8 cellular contexts compared by ENCODE assay signal in the genomic region with DNA sequence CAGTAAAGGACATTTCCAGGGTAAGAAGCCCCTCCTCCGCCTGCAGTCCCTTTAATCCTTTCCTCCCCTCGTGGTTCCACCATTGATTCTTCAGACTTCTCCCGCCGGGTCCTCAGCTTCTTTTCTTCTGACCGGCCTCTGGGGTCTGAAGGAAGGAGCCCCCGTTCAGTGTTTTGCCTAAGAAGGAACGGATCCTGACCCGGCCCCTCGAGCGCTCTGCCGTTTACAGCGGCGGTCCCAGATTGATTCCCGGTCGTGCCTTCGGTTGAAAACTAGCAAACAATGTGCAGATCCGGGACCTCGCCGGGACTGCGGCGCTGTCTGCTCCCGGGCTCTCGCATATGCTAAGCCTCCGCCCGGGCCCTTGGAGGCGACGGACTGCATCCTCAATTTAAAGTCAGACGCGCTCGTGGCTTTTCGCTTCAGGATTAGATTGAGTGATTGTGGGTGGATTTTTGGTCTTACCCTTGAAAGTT. TPM values are rescaled to one million over a fixed set of nuclear protein-coding genes. Genes with fewer than 3 reads are reported as not detected.
A peak's percentile ranks its signal among the peaks of the same experiment; 100 is the strongest.
DNase-seq lines count a peak whose midpoint lies in the region; ATAC-seq and TF ChIP-seq lines count a peak whose summit lies in the region.

No MANE protein-coding gene starts in this region.

- H3K27me3 Mint-ChIP-seq in activated naive CD4-positive, alpha-beta T cell treated with anti-CD3 and anti-CD28 coated beads, Interleukin-2, amount 50 U/mL, for 24 hours: no peaks in the 10 kb centered on the region

- H3K4me3 Mint-ChIP-seq in activated naive CD4-positive, alpha-beta T cell treated with anti-CD3 and anti-CD28 coated beads, Interleukin-2, amount 50 U/mL, for 24 hours: peak overlapping the region; percentile 96

- TF ChIP-seq CTCF in GM12875 (IDR thresholded peaks at IDR 0.05; ENCODE audit: borderline replicate concordance, insufficient read depth, low read depth, low read length): no peak
- no peak for TF ChIP-seq CTCF in RWPE2 (IDR thresholded peaks at IDR 0.05; ENCODE audit: poor library complexity, severe bottlenecking)
- no peak for TF ChIP-seq CTCF in thyroid gland (IDR thresholded peaks at IDR 0.05)

- ATAC-seq in RWPE2 (ENCODE audit: low read depth): peak; percentile 32; the same call in 2 of the 3 replicates
- no peak for ATAC-seq in GM19467 (IDR thresholded peaks at IDR 0.05; ENCODE audit: unreplicated experiment)

- H3K4me3 ChIP-seq in GM12875 (ENCODE audit: low read depth, low read length): peak overlapping the region; percentile 99
- H3K4me3 ChIP-seq in HUES6 (ENCODE audit: low read depth, low read length): peak overlapping the region; percentile 85
- peak overlapping the region; percentile 62 for H3K4me3 ChIP-seq in RWPE2 (ENCODE audit: severe bottlenecking)
- H3K4me3 ChIP-seq in thyroid gland (replicated peaks in 1 of 3): peak overlapping the region; percentile 24 to 80 (median 46)

- intact Hi-C loops in thyroid gland (cut with DNase I): no loop called here

- H3K27ac Mint-ChIP-seq in activated naive CD4-positive, alpha-beta T cell treated with anti-CD3 and anti-CD28 coated beads, Interleukin-2, amount 50 U/mL, for 24 hours: peak overlapping the region; percentile 93

- WGBS in thyroid gland, 2 donors: 0 to 1% methylated on average over 26 to 31 of the region's 31 CpGs

- H3K27ac ChIP-seq in HUES6 (ENCODE audit: low read depth, low read length) (peak overlapping the region; percentile 83), RWPE2 (ENCODE audit: poor library complexity, severe bottlenecking) (peak overlapping the region; percentile 90), thyroid gland (peak overlapping the region; percentile 63 to 96 (median 93))

- H3K4me1 Mint-ChIP-seq in activated naive CD4-positive, alpha-beta T cell treated with anti-CD3 and anti-CD28 coated beads, Interleukin-2, amount 50 U/mL, for 24 hours: peaks cover 58% of the 10 kb centered on the region

- peak overlapping the region; percentile 85 for H3K9ac ChIP-seq in HUES6 (ENCODE audit: low read length)

- TF ChIP-seq POLR2A in thyroid gland (IDR thresholded peaks at IDR 0.05): no peak

- H3K9me3 ChIP-seq in HUES6 (ENCODE audit: control insufficient read depth, insufficient read depth, low read depth, low read length) (0 out of 2 replicates have a peak, but pooled peaks cover 2% of the 10 kb centered on the region), RWPE2 (ENCODE audit: severe bottlenecking) (peaks cover 2% of the 10 kb centered on the region), thyroid gland (no peaks in the 10 kb centered on the region)

- H3K9me3 Mint-ChIP-seq in activated naive CD4-positive, alpha-beta T cell treated with anti-CD3 and anti-CD28 coated beads, Interleukin-2, amount 50 U/mL, for 24 hours: peaks cover 6% of the 10 kb centered on the region

- H3K36me3 Mint-ChIP-seq in activated naive CD4-positive, alpha-beta T cell treated with anti-CD3 and anti-CD28 coated beads, Interleukin-2, amount 50 U/mL, for 24 hours: peaks cover 18% of the 10 kb centered on the region

- H3K27me3 ChIP-seq in HUES6 (ENCODE audit: control insufficient read depth, insufficient read depth, low read length) (no peaks in the 10 kb centered on the region), RWPE2 (ENCODE audit: insufficient read depth, poor library complexity, severe bottlenecking) (no peaks in the 10 kb centered on the region), thyroid gland (no peaks in the 10 kb centered on the region)

- H3K4me1 ChIP-seq in HUES6 (ENCODE audit: control insufficient read depth, insufficient read depth, low read length): no peaks in the 10 kb centered on the region; the same call in 1 of the 2 replicates
- peaks cover 2% of the 10 kb centered on the region for H3K4me1 ChIP-seq in RWPE2 (ENCODE audit: insufficient read depth, poor library complexity, severe bottlenecking)
- H3K4me1 ChIP-seq in thyroid gland: peaks cover 3 to 15% of the 10 kb centered on the region in 2 donors

- peak; percentile 60 for DNase-seq in RWPE2 (ENCODE audit: low spot score)
- peak; percentile 45 for DNase-seq in glomerular visceral epithelial cell (ENCODE audit: extremely low spot score)
- DNase-seq in nucleus accumbens (lab: John Stamatoyannopoulos, UW): peak in 43 of 56 donors; percentile 4 to 71 (median 52)
- DNase-seq in thyroid gland: peak; percentile 61 to 67

- H3K36me3 ChIP-seq in HUES6 (ENCODE audit: control insufficient read depth, insufficient read depth, low read length) (peaks cover 29% of the 10 kb centered on the region), RWPE2 (ENCODE audit: low read depth) (peaks cover 40% of the 10 kb centered on the region), thyroid gland (no peaks in the 10 kb centered on the region)

RNA-seq across cellular contexts. Expression of gene DBF4, which starts 0.5 kb away (rescaled TPM):
- 10 to 100 TPM in 3 of 4 donors, 1 to 10 TPM in 1; 8.8 to 21.1 (median 11.7) TPM for total RNA-seq in thyroid gland

RNA-seq across cellular contexts. Expression of gene SLC25A40, which starts 0.6 kb away (rescaled TPM):
- total RNA-seq in thyroid gland: 10 to 100 TPM; 17.0 to 31.7 (median 24.9) TPM

RNA-seq across cellular contexts. Expression of gene ADAM22, which starts 57.3 kb away (rescaled TPM):
- 10 to 100 TPM; 13.0 to 25.0 (median 17.1) TPM for total RNA-seq in thyroid gland

Comparison
In these comparisons a context has a peak if more than half of its experiments do, and no peak if none do; other contexts are left out.
1. H3K4me3 ChIP-seq: peak in every context shown above with its lines; median percentile 99 in GM12875; 85 in HUES6; 62 in RWPE2; 46 in thyroid gland.